In genomic region chr11:88543902-88544655, GRCh38 we compare ENCODE assay signal across 8 cellular contexts.
DNase-seq lines count a peak whose midpoint lies in the region; ATAC-seq and TF ChIP-seq lines count a peak whose summit lies in the region.

No MANE protein-coding gene starts in this region.

- peak; percentile 91 for TF ChIP-seq CTCF in C4-2B (conservative IDR thresholded peaks at IDR 0.05)

- no peak overlapping the region for H3K4me3 ChIP-seq in effector memory CD4-positive, alpha-beta T cell (ENCODE audit: insufficient read depth, low read depth, low read length, poor library complexity, severe bottlenecking)

- CTCF ChIA-PET in activated CD4-positive, alpha-beta memory T cell treated with anti-CD3 and anti-CD28 coated beads, Interleukin-2, amount 10 ng/mL, durations not matched to agents 7 days and 5 days (lab: Charles Lee), result interaction anchor here (0.6 to 5.1 kb wide), 27 partner anchors 8 to 527 kb away, joined by 3 to 48 read pairs (median 4); partner anchors contain the start of gene CTSC

- peaks cover 10% of the 10 kb centered on the region for H3K27me3 Mint-ChIP-seq in activated CD4-positive, alpha-beta memory T cell treated with anti-CD3 and anti-CD28 coated beads, Interleukin-2, amount 10 ng/mL, durations not matched to agents 7 days and 5 days

- no peaks in the 10 kb centered on the region for H3K9me3 Mint-ChIP-seq in activated CD4-positive, alpha-beta memory T cell treated with anti-CD3 and anti-CD28 coated beads, Interleukin-2, amount 10 ng/mL, durations not matched to agents 7 days and 5 days

- no peak overlapping the region for H3K4me3 Mint-ChIP-seq in activated CD4-positive, alpha-beta memory T cell treated with anti-CD3 and anti-CD28 coated beads, Interleukin-2, amount 10 ng/mL, durations not matched to agents 7 days and 5 days

- DNase-seq in NCI-H774 (lab: John Stamatoyannopoulos, UW) (peak; percentile 73), mesenteric fat pad (ENCODE audit: low spot score) (peak; percentile 90)
- DNase-seq in activated CD4-positive, alpha-beta memory T cell treated with anti-CD3 and anti-CD28 coated beads, Interleukin-2, amount 10 ng/mL, durations not matched to agents 7 days and 5 days, result peak; percentile 87
- DNase-seq in effector memory CD4-positive, alpha-beta T cell, result peak; percentile 34 to 61 (median 44)
- peak; percentile 29 to 50 for DNase-seq in stimulated activated CD8-positive, alpha-beta memory T cell treated with anti-CD3 and anti-CD28 coated beads, Interleukin-4, amount 100 ng/mL, for 1 hour (ENCODE audit: low read depth in 2 of 2, low spot score in 1 of 2)

- peak overlapping the region; percentile 7 for H3K27ac Mint-ChIP-seq in activated CD4-positive, alpha-beta memory T cell treated with anti-CD3 and anti-CD28 coated beads, Interleukin-2, amount 10 ng/mL, durations not matched to agents 7 days and 5 days

- H3K4me1 Mint-ChIP-seq in activated CD4-positive, alpha-beta memory T cell treated with anti-CD3 and anti-CD28 coated beads, Interleukin-2, amount 10 ng/mL, durations not matched to agents 7 days and 5 days, result peaks cover 6% of the 10 kb centered on the region

- H3K27ac ChIP-seq in C4-2B, result no peak overlapping the region
- H3K27ac ChIP-seq in effector memory CD4-positive, alpha-beta T cell (ENCODE audit: insufficient read depth, low read length, poor library complexity, severe bottlenecking), result no peak overlapping the region

- no peaks in the 10 kb centered on the region for H3K9me3 ChIP-seq in effector memory CD4-positive, alpha-beta T cell (ENCODE audit: control insufficient read depth, low read length)

- H3K4me1 ChIP-seq in effector memory CD4-positive, alpha-beta T cell (ENCODE audit: control insufficient read depth, insufficient read depth, low read length, poor library complexity, severe bottlenecking), result peaks cover 5% of the 10 kb centered on the region

- H3K36me3 ChIP-seq in effector memory CD4-positive, alpha-beta T cell (ENCODE audit: control insufficient read depth, insufficient read depth, low read length), result no peaks in the 10 kb centered on the region

- H3K27me3 ChIP-seq in effector memory CD4-positive, alpha-beta T cell (replicated peaks; ENCODE audit: control insufficient read depth, insufficient read depth, low read length, poor library complexity, severe bottlenecking), result no peaks in the 10 kb centered on the region

- ATAC-seq in GM19043 (IDR thresholded peaks at IDR 0.05; ENCODE audit: low read depth, unreplicated experiment) (peak; percentile 99), HG03280 (IDR thresholded peaks at IDR 0.05; ENCODE audit: unreplicated experiment) (peak; percentile 98)

- POLR2A ChIA-PET in activated CD4-positive, alpha-beta memory T cell treated with anti-CD3 and anti-CD28 coated beads, Interleukin-2, amount 10 ng/mL, durations not matched to agents 7 days and 5 days (lab: Charles Lee), result interaction anchor here (1.0 to 2.8 kb wide), 2 partner anchors 207 to 213 kb away, joined by 3 to 15 read pairs; partner anchors contain the start of gene CTSC

- H3K36me3 Mint-ChIP-seq in activated CD4-positive, alpha-beta memory T cell treated with anti-CD3 and anti-CD28 coated beads, Interleukin-2, amount 10 ng/mL, durations not matched to agents 7 days and 5 days (ENCODE audit: low read depth), result no peaks in the 10 kb centered on the region

Comparison
In these comparisons a context has a peak if more than half of its experiments do, and no peak if none do; other contexts are left out.
1. DNase-seq: peak in every context shown above with its lines; median percentile 90 in mesenteric fat pad; 87 in activated CD4-positive, alpha-beta memory T cell treated with anti-CD3 and anti-CD28 coated beads, Interleukin-2, amount 10 ng/mL, durations not matched to agents 7 days and 5 days; 73 in NCI-H774; 44 in effector memory CD4-positive, alpha-beta T cell; 40 in stimulated activated CD8-positive, alpha-beta memory T cell treated with anti-CD3 and anti-CD28 coated beads, Interleukin-4, amount 100 ng/mL, for 1 hour.